ENCODE assay signal across 10 cellular contexts in genomic region chr1:212638419-212639151, GRCh38. TPM values are rescaled to one million over a fixed set of nuclear protein-coding genes. Genes with fewer than 3 reads are reported as not detected.
A peak's percentile ranks its signal among the peaks of the same experiment; 100 is the strongest.
DNase-seq lines count a peak whose midpoint lies in the region; ATAC-seq and TF ChIP-seq lines count a peak whose summit lies in the region.
"Had no signal": no experiment of that assay in that cellular context is flagged by ENCODE, and none has a peak within 500 bp of the region (broad histone marks: within the 10 kb centered on the region; RNA-seq: fewer than 3 reads in every experiment).

No MANE protein-coding gene starts in this region.

- CTCF ChIA-PET in SK-N-SH (lab: Yijun Ruan, JAX), result interaction anchor here (1.2 to 1.4 kb wide), 3 partner anchors 9 to 958 kb away, joined by 3 to 4 read pairs (median 3); no protein-coding TSS in a partner anchor

- H3K36me3 ChIP-seq in SK-N-SH (replicated peaks in 1 of 2; ENCODE audit: control insufficient read depth in 1 of 2, insufficient read depth in 2 of 2, low read length in 1 of 2) (no peaks in the 10 kb centered on the region), gastroesophageal sphincter (no peaks in the 10 kb centered on the region), rectal smooth muscle tissue (ENCODE audit: control insufficient read depth, insufficient read depth, low read length) (no peaks in the 10 kb centered on the region)

- H3K9me2 ChIP-seq in SK-N-SH, result no peaks in the 10 kb centered on the region

- WGBS in SK-N-SH (ENCODE audit: low lambda C conversion rate), result 54% methylated on average over 4 of the region's 4 CpGs
- WGBS in gastroesophageal sphincter (ENCODE audit: low coverage in 1 of 2), 2 donors, result 37 to 48% methylated on average over 4 of the region's 4 CpGs

- no peaks in the 10 kb centered on the region for H3K79me2 ChIP-seq in SK-N-SH (ENCODE audit: insufficient read depth)

- no peak for TF ChIP-seq POLR2A in gastroesophageal sphincter (IDR thresholded peaks at IDR 0.05)

- H3K4me3 ChIP-seq in SK-N-SH (ENCODE audit: low read depth in 2 of 2, low read length in 1 of 2), result no peak overlapping the region
- H3K4me3 ChIP-seq in gastroesophageal sphincter, result peak overlapping the region in 1 of 2 donors; percentile 17
- no peak overlapping the region for H3K4me3 ChIP-seq in rectal smooth muscle tissue (ENCODE audit: low read length)

- ATAC-seq in gastroesophageal sphincter (no peak), GM19395 (IDR thresholded peaks at IDR 0.05; ENCODE audit: unreplicated experiment) (no peak), GM19324 (IDR thresholded peaks at IDR 0.05; ENCODE audit: low FRiP score, unreplicated experiment) (no peak)
- no peak for ATAC-seq in stimulated activated naive CD8-positive, alpha-beta T cell treated with anti-CD3 and anti-CD28 coated beads, Interleukin-15, amount 100 ng/mL, for 72 hours
- ATAC-seq: Panc1 had no signal

- peak overlapping the region in 1 of 2 experiments; percentile 47; a peak in 1 of 4 replicates for H3K27ac ChIP-seq in SK-N-SH (ENCODE audit: low read depth in 2 of 2, low read length in 1 of 2)
- peak overlapping the region in 3 of 4 donors; percentile 61 to 71 (median 64) for H3K27ac ChIP-seq in gastroesophageal sphincter
- peak overlapping the region; percentile 54 for H3K27ac ChIP-seq in rectal smooth muscle tissue (ENCODE audit: low read depth, low read length)

- H3K4me2 ChIP-seq in SK-N-SH, result no peak overlapping the region

- H3K27ac Mint-ChIP-seq in stimulated activated naive CD8-positive, alpha-beta T cell treated with anti-CD3 and anti-CD28 coated beads, Interleukin-15, amount 100 ng/mL, for 72 hours, result no peak overlapping the region

- H3K4me1 Mint-ChIP-seq in stimulated activated naive CD8-positive, alpha-beta T cell treated with anti-CD3 and anti-CD28 coated beads, Interleukin-15, amount 100 ng/mL, for 72 hours, result peaks cover 32% of the 10 kb centered on the region

- no peaks in the 10 kb centered on the region for H3K27me3 Mint-ChIP-seq in stimulated activated naive CD8-positive, alpha-beta T cell treated with anti-CD3 and anti-CD28 coated beads, Interleukin-15, amount 100 ng/mL, for 72 hours

- H3K4me1 ChIP-seq in SK-N-SH (ENCODE audit: control insufficient read depth in 1 of 2, insufficient read depth in 2 of 2, low read depth in 1 of 2, low read length in 1 of 2), result peaks cover 11 to 43% of the 10 kb centered on the region in 2 experiments
- peaks cover 0 to 23% (median 8%) of the 10 kb centered on the region in 3 donors for H3K4me1 ChIP-seq in gastroesophageal sphincter
- H3K4me1 ChIP-seq in rectal smooth muscle tissue (ENCODE audit: control insufficient read depth, insufficient read depth, low read length), result peaks cover 4% of the 10 kb centered on the region

- H3F3A ChIP-seq in SK-N-SH (replicated peaks; ENCODE audit: insufficient read depth), result no peaks in the 10 kb centered on the region

- H3K27me3 ChIP-seq in SK-N-SH (ENCODE audit: insufficient read depth), result peaks cover 41% of the 10 kb centered on the region; the same call in 1 of the 2 replicates
- no peaks in the 10 kb centered on the region for H3K27me3 ChIP-seq in gastroesophageal sphincter
- H3K27me3 ChIP-seq in rectal smooth muscle tissue (ENCODE audit: control insufficient read depth, insufficient read depth, low read length), result no peaks in the 10 kb centered on the region

- no peaks in the 10 kb centered on the region for H3K9me3 ChIP-seq in SK-N-SH
- H3K9me3 ChIP-seq in gastroesophageal sphincter, result peaks cover 0 to 16% (median 0%) of the 10 kb centered on the region in 3 donors

- no peak for TF ChIP-seq RAD21 in SK-N-SH (IDR thresholded peaks at IDR 0.05; ENCODE audit: low read length)

- no peak overlapping the region for H2AFZ ChIP-seq in SK-N-SH (ENCODE audit: low read depth)

- DNase-seq in DMS 273 (lab: John Stamatoyannopoulos, UW; ENCODE audit: unreplicated experiment), result peak; percentile 89
- peak; percentile 41 for DNase-seq in SK-N-SH
- DNase-seq in NOMO-1 treated with DMSO at 0.1 percent for 48 hours (lab: John Stamatoyannopoulos, UW; ENCODE audit: unreplicated experiment), result no peak
- DNase-seq in stimulated activated naive CD8-positive, alpha-beta T cell treated with anti-CD3 and anti-CD28 coated beads, Interleukin-15, amount 100 ng/mL, for 72 hours, result no peak
- DNase-seq: activated CD4-positive, CD25-positive, alpha-beta regulatory T cell had no signal

- TF ChIP-seq EP300 in SK-N-SH (IDR thresholded peaks at IDR 0.05; ENCODE audit: borderline replicate concordance in 1 of 2, low read depth in 1 of 2, low read length in 1 of 2) (peak in 1 of 2 experiments; percentile 50; a peak in 1 of 4 replicates), gastroesophageal sphincter (IDR thresholded peaks at IDR 0.05) (no peak)

- H3K9me3 Mint-ChIP-seq in stimulated activated naive CD8-positive, alpha-beta T cell treated with anti-CD3 and anti-CD28 coated beads, Interleukin-15, amount 100 ng/mL, for 72 hours, result peaks cover 0 to 14% of the 10 kb centered on the region in 2 donors

- H3K9ac ChIP-seq in SK-N-SH, result no peak overlapping the region
- no peak overlapping the region for H3K9ac ChIP-seq in rectal smooth muscle tissue (ENCODE audit: low read length)

- TF ChIP-seq CTCF in SK-N-SH (IDR thresholded peaks at IDR 0.05) (no peak), gastroesophageal sphincter (IDR thresholded peaks at IDR 0.05) (no peak)

- no peaks in the 10 kb centered on the region for H4K20me1 ChIP-seq in SK-N-SH (ENCODE audit: insufficient read depth)

- no peak overlapping the region for H3K4me3 Mint-ChIP-seq in stimulated activated naive CD8-positive, alpha-beta T cell treated with anti-CD3 and anti-CD28 coated beads, Interleukin-15, amount 100 ng/mL, for 72 hours

- POLR2A ChIA-PET in SK-N-SH (lab: Yijun Ruan, JAX), result interaction anchor here (1.5 kb wide), 1 partner anchor 30 kb away, joined by 4 read pairs; the partner anchor contains the start of gene ATF3

TF ChIP-seq in SK-N-SH, 30 proteins besides CTCF, POLR2A, EP300 and RAD21:
- TF ChIP-seq EZH2phosphoT487 (IDR thresholded peaks at IDR 0.05; ENCODE audit: borderline replicate concordance, low read depth) (no peak), ZBTB33 (IDR thresholded peaks at IDR 0.05; ENCODE audit: borderline replicate concordance, low read depth) (no peak), TCF12 (IDR thresholded peaks at IDR 0.05) (peak; percentile 56), SMC3 (IDR thresholded peaks at IDR 0.05; ENCODE audit: low read depth, low read length) (no peak), FOSL2 (IDR thresholded peaks at IDR 0.05; ENCODE audit: borderline replicate concordance, low read depth) (no peak)

RNA-seq across cellular contexts. Expression of gene ATF3, which starts 30.0 kb away (rescaled TPM):
- 29.7 TPM in 2 replicates for polyA plus RNA-seq in SK-N-SH (2012; rRNA removed)
- 16.4 and 25.6 TPM in 2 replicates for polyA plus RNA-seq in SK-N-SH (2012; cell fraction: cytosol; rRNA removed)
- polyA plus RNA-seq in SK-N-SH (2012; cell fraction: nucleus; rRNA removed), result 75.2 and 130 TPM in 2 replicates
- total RNA-seq in gastroesophageal sphincter, result 10 to 100 TPM in 2 of 4 donors, 1 to 10 TPM in 2; 4.0 to 17.2 (median 9.4) TPM

Comparison
In these comparisons a context has a peak if more than half of its experiments do, and no peak if none do; other contexts are left out.
1. DNase-seq: peak in DMS 273 (single experiment) and SK-N-SH (single experiment); none in NOMO-1 treated with DMSO at 0.1 percent for 48 hours (single experiment) and stimulated activated naive CD8-positive, alpha-beta T cell treated with anti-CD3 and anti-CD28 coated beads, Interleukin-15, amount 100 ng/mL, for 72 hours (0 of 2).